23 cellular contexts compared by ENCODE assay signal in genomic region chr4:174686826-174687225, GRCh38.
"Had no signal": no experiment of that assay in that cellular context is flagged by ENCODE, and none has a peak within 500 bp of the region (broad histone marks: within the 10 kb centered on the region; RNA-seq: fewer than 3 reads in every experiment).

No MANE protein-coding gene starts in this region.

- H3K27me3 ChIP-seq: colonic mucosa, esophagus squamous epithelium, gastrocnemius medialis, heart right ventricle, left lung had no signal

- ATAC-seq: effector memory CD8-positive, alpha-beta T cell; esophagus mucosa; gastrocnemius medialis; heart right ventricle; left cardiac atrium; left lung; left ventricle myocardium superior; lower lobe of right lung; mucosa of descending colon had no signal

- DNase-seq: colonic mucosa; cortex of kidney; effector CD8-positive, alpha-beta T cell; effector memory CD8-positive, alpha-beta T cell; endodermal cell; erythroblast; esophagus squamous epithelium; foreskin fibroblast; foreskin melanocyte; gastrocnemius medialis; glutamatergic neuron; head of caudate nucleus; heart right ventricle; hippocampal formation; left cardiac atrium; left lung; left ventricle myocardium superior; lower lobe of right lung; mesenchymal stem cell; mucosa of descending colon; naive B cell had no signal

- H3K4me1 ChIP-seq: colonic mucosa, esophagus squamous epithelium, gastrocnemius medialis, heart right ventricle, left lung, lower lobe of right lung had no signal

- H3K9me3 ChIP-seq: colonic mucosa, gastrocnemius medialis had no signal

- H3K27ac ChIP-seq: colonic mucosa, epithelial cell of prostate, esophagus squamous epithelium, gastrocnemius medialis, heart right ventricle, left lung, lower lobe of right lung had no signal

- H3K4me3 ChIP-seq: colonic mucosa, esophagus squamous epithelium, gastrocnemius medialis, heart right ventricle, left lung, lower lobe of right lung, mucosa of descending colon had no signal

- H3K36me3 ChIP-seq: colonic mucosa, esophagus squamous epithelium, gastrocnemius medialis, heart right ventricle, left lung, lower lobe of right lung had no signal
